In genomic region chr7:26486153-26486552, GRCh38 we compare ENCODE assay signal across 9 cellular contexts.
"Had no signal": no experiment of that assay in that cellular context is flagged by ENCODE, and none has a peak within 500 bp of the region (broad histone marks: within the 10 kb centered on the region; RNA-seq: fewer than 3 reads in every experiment).

No MANE protein-coding gene starts in this region.

- H3K27ac Mint-ChIP-seq: HFFc6, IgD-negative memory B cell had no signal

- H3K9me3 ChIP-seq: HAP-1 had no signal

- H3K4me3 Mint-ChIP-seq: HFFc6, IgD-negative memory B cell had no signal

- DNase-seq: GM23248, GOT3, H7, HFFc6 had no signal

- H3K9me3 Mint-ChIP-seq: IgD-negative memory B cell had no signal

- H3K36me3 Mint-ChIP-seq: IgD-negative memory B cell had no signal

- H3K27ac ChIP-seq: GM23248, HL-60 had no signal

- H3K4me1 ChIP-seq: HAP-1 had no signal

- H3K4me1 Mint-ChIP-seq: IgD-negative memory B cell had no signal

- H3K9ac ChIP-seq: GM23248 had no signal

- ATAC-seq: HCT116, HepG2 had no signal

- H3K36me3 ChIP-seq: HAP-1 had no signal

- H2AFZ ChIP-seq: GM23248 had no signal

- H3K4me3 ChIP-seq: GM23248, HAP-1 had no signal
